In the genomic region with DNA sequence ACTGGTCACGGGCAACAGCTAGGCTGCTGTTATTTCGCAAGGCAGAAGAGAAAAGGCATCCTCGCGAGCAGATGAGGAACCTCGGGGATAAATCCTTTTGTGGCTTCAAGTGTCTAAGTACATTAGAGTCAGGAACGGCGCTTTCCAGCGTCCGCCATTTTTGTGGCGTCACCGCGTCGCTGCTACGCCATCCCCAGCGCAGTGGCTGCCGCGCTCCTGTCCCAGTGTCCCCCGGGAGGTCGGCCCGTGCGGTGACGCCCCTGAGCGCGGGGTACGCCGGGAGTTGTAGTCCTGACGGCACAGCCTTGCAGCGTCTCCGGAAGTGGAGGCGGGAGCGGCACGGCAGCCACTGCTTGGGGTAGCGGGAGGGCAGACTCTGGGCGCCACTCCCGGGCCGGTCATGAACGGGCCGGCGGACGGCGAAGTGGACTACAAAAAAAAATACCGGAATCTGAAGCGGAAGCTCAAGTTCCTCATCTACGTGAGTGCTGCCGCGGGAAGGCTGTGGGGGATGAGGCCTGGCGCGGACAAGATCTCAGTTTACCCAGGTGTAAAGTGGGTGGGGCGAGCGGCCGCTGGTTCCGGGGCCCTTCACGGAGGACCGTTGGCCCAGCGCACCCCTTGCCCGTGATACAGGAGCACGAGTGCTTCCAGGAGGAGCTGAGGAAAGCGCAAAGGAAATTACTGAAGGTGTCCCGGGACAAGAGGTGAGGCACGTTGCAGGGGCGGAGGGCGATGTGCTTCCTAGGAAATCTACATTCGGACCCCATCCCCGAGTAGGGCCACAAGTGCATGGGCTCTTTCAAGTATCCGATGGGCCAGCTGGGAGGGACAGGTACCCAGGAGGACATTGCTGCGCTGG, we compare ENCODE assay signal across 1 cellular context.
TF ChIP-seq lines count a peak whose summit lies in the region.

A gene with protein sequence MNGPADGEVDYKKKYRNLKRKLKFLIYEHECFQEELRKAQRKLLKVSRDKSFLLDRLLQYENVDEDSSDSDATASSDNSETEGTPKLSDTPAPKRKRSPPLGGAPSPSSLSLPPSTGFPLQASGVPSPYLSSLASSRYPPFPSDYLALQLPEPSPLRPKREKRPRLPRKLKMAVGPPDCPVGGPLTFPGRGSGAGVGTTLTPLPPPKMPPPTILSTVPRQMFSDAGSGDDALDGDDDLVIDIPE (plus strand): TSS at position 331 of the 862 bp plus-strand sequence. CDS start 70 bp downstream, at position 401.

TF ChIP-seq in Ishikawa, 13 proteins besides CTCF, POLR2A, EP300 and RAD21 (continued from another document):
- peak; percentile 30; the same call in 1 of the 2 replicates for TF ChIP-seq TCF12 (IDR thresholded peaks at IDR 0.05; ENCODE audit: low read depth)
- TF ChIP-seq TAF1 (IDR thresholded peaks at IDR 0.05; ENCODE audit: low read depth) = peak; percentile 94
- peak; percentile 91 for TF ChIP-seq CREB1 (IDR thresholded peaks at IDR 0.05; ENCODE audit: low read depth)
- 0 out of 2 replicates have a peak, but pooled peaks have one; percentile 19 for TF ChIP-seq FOXM1 (IDR thresholded peaks at IDR 0.05; ENCODE audit: borderline replicate concordance, low read depth)
- peak; percentile 74 for TF ChIP-seq EGR1 (IDR thresholded peaks at IDR 0.05)
- TF ChIP-seq, protein P1, sequence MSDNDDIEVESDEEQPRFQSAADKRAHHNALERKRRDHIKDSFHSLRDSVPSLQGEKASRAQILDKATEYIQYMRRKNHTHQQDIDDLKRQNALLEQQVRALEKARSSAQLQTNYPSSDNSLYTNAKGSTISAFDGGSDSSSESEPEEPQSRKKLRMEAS (IDR thresholded peaks at IDR 0.05) = no peak
TF ChIP-seq in Ishikawa: peak in this region for 8.
